Comparison of ENCODE assay signal across 17 cellular contexts in the genomic region with DNA sequence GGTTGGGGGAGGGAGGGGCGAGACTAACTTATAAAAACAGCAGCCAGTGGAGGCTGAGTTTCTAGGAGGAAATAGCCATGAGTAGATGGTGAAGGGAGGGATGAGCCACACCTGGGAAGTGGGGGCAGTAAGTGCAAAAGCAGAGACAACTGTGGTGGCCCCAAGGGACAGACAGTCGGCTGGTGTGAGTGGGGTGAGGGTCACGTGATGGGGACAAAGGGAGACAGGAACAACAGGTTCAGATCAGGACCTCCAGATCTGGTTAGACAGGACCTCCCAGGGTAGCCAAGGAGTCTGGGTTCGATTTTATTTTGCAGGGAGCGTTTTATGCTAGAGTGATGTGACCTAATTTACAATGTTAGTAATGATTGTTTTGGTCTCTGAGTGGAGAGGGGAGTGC. TPM values are rescaled to one million over a fixed set of nuclear protein-coding genes. Genes with fewer than 3 reads are reported as not detected.
DNase-seq lines count a peak whose midpoint lies in the region; ATAC-seq and TF ChIP-seq lines count a peak whose summit lies in the region.
"Had no signal": no experiment of that assay in that cellular context is flagged by ENCODE, and none has a peak within 500 bp of the region (broad histone marks: within the 10 kb centered on the region; RNA-seq: fewer than 3 reads in every experiment).

No MANE protein-coding gene starts in this region.

- H3K27ac ChIP-seq in BLaER1 = no peak overlapping the region
- peak overlapping the region; percentile 43 for H3K27ac ChIP-seq in angular gyrus (ENCODE audit: low read depth, low read length)
- peak overlapping the region in 46 of 59 donors; percentile 24 to 85 (median 66) for H3K27ac ChIP-seq in dorsolateral prefrontal cortex
- H3K27ac ChIP-seq: A549, C4-2B had no signal

- no peaks in the 10 kb centered on the region for H3K36me3 ChIP-seq in BLaER1
- H3K36me3 ChIP-seq: HAP-1 had no signal

- DNase-seq in dorsolateral prefrontal cortex (no peak), superior temporal gyrus (ENCODE audit: extremely low spot score) (no peak)
- no peak for DNase-seq in activated naive CD4-positive, alpha-beta T cell treated with Interleukin-2 at 50 U/mL for 16 hours
- DNase-seq: Caco-2; CD4-positive, alpha-beta T cell; IMR-90; Karpas-422; KBM-7 had no signal

- no peaks in the 10 kb centered on the region for H3K9me3 ChIP-seq in BLaER1
- H3K9me3 ChIP-seq: A549, Caco-2, HAP-1 had no signal

- no peak for ATAC-seq in GM18870 (IDR thresholded peaks at IDR 0.05; ENCODE audit: unreplicated experiment)
- ATAC-seq in HG03442 (IDR thresholded peaks at IDR 0.05; ENCODE audit: unreplicated experiment) = no peak

- H3K9ac ChIP-seq in BLaER1 = no peak overlapping the region

- H3K27me3 ChIP-seq in BLaER1 = no peaks in the 10 kb centered on the region
- H3K27me3 ChIP-seq in dorsolateral prefrontal cortex = peaks cover 0 to 29% (median 0%) of the 10 kb centered on the region in 45 donors

- TF ChIP-seq CTCF in dorsolateral prefrontal cortex (IDR thresholded peaks at IDR 0.05 in 54 of 56, conservative IDR thresholded peaks at IDR 0.05 in 2 of 56; ENCODE audit: low read depth in 1 of 56, partially characterized antibody in 56 of 56) = no peak

- intact Hi-C loops in dorsolateral prefrontal cortex (cut with DNase I) = no loop called here

- peak overlapping the region; percentile 81 for H3K4me2 ChIP-seq in BLaER1
- H3K4me2 ChIP-seq: A549 had no signal

- H3K4me3 ChIP-seq in BLaER1 = no peak overlapping the region
- no peak overlapping the region for H3K4me3 ChIP-seq in dorsolateral prefrontal cortex
- H3K4me3 ChIP-seq: A549, HAP-1 had no signal

- peaks cover 44% of the 10 kb centered on the region for H3K4me1 ChIP-seq in BLaER1
- H3K4me1 ChIP-seq: Caco-2, HAP-1 had no signal

- no peaks in the 10 kb centered on the region for H4K20me1 ChIP-seq in BLaER1

RNA-seq across cellular contexts. Expression of a gene that starts 8.6 kb away (rescaled TPM):
- 100 to 1,000 TPM in 114 of 120 experiments, 10 to 100 TPM in 6; 68.0 to 384 (median 219) TPM for total RNA-seq in dorsolateral prefrontal cortex
- total RNA-seq: Caco-2; CD4-positive, alpha-beta T cell; H4; HT-29; IMR-90 had no signal
